Comparison of ENCODE assay signal across 22 cellular contexts in genomic region chr12:97167598-97167997, GRCh38.
DNase-seq lines count a peak whose midpoint lies in the region; ATAC-seq and TF ChIP-seq lines count a peak whose summit lies in the region.
"Had no signal": no experiment of that assay in that cellular context is flagged by ENCODE, and none has a peak within 500 bp of the region (broad histone marks: within the 10 kb centered on the region; RNA-seq: fewer than 3 reads in every experiment).

No MANE protein-coding gene starts in this region.

- BruUV-seq in mammary epithelial cell (replicated peaks; lab: Mats Ljungman, UMichigan): no TSS peak
- no TSS peak for BruUV-seq in MCF 10A (replicated peaks; lab: Mats Ljungman, UMichigan)

- intact Hi-C loops in mammary epithelial cell (cut with micrococcal nuclease): no loop called here
- intact Hi-C loops in MCF 10A (cut with micrococcal nuclease): no loop called here

- no peak overlapping the region for H2AFZ ChIP-seq in mammary epithelial cell (ENCODE audit: low read depth, low read length)

- no peaks in the 10 kb centered on the region for H3K79me2 ChIP-seq in mammary epithelial cell (ENCODE audit: insufficient read depth, low read length)

- H3K4me3 ChIP-seq in mammary epithelial cell (replicated peaks in 1 of 3; ENCODE audit: insufficient read depth in 1 of 3, low read depth in 2 of 3, low read length in 3 of 3) (no peak overlapping the region), astrocyte of the cerebellum (ENCODE audit: low read depth, low read length) (no peak overlapping the region)
- H3K4me3 ChIP-seq: A549, upper lobe of right lung had no signal

- no peaks in the 10 kb centered on the region for H3K36me3 Mint-ChIP-seq in MCF 10A (ENCODE audit: insufficient read depth, unreplicated experiment)
- H3K36me3 Mint-ChIP-seq: activated naive CD8-positive, alpha-beta T cell; IgD-negative memory B cell; naive B cell had no signal

- H3K4me1 Mint-ChIP-seq in MCF 10A (ENCODE audit: insufficient read depth, unreplicated experiment): no peaks in the 10 kb centered on the region
- H3K4me1 Mint-ChIP-seq: naive B cell had no signal

- H3K9me3 Mint-ChIP-seq in MCF 10A (ENCODE audit: unreplicated experiment): no peaks in the 10 kb centered on the region
- H3K9me3 Mint-ChIP-seq: activated T-helper 2 cell treated with anti-CD3 and anti-CD28 coated beads, Interferon-gamma antibody, Interleukin-2, Interleukin-4, amounts not matched to agents 10 μg/mL and 5 μg/mL and 100 μg/mL, durations not matched to agents 14 hours and 24 hours and 36 hours; naive B cell had no signal

- peak; percentile 2 for DNase-seq in mammary epithelial cell
- DNase-seq in MCF 10A (ENCODE audit: unreplicated experiment): no peak
- peak; percentile 56 to 76 for DNase-seq in NOMO-1 (lab: John Stamatoyannopoulos, UW; ENCODE audit: unreplicated experiment in 2 of 2)
- DNase-seq in astrocyte of the cerebellum (ENCODE audit: low read depth): peak; percentile 40
- peak; percentile 45 for DNase-seq in superior temporal gyrus (ENCODE audit: extremely low spot score)
- DNase-seq in NCI-H1694 treated with DMSO at 0.1 percent for 48 hours (lab: John Stamatoyannopoulos, UW): no peak
- DNase-seq in midbrain (lab: John Stamatoyannopoulos, UW): no peak
- DNase-seq: activated CD8-positive, alpha-beta memory T cell treated with anti-CD3 and anti-CD28 coated beads, Interleukin-2, amount 50 U/mL, for 4 hours; brain microvascular endothelial cell; Caco-2; MM.1S; naive B cell; NCI-H187; SHP77; stimulated activated CD4-positive, alpha-beta T cell treated with anti-CD3 and anti-CD28 coated beads, Interleukin-12 subunit alpha, Interleukin-12 subunit beta, amount 100 ng/mL, for 4 hours; upper lobe of right lung; WERI-Rb-1 had no signal

- no peaks in the 10 kb centered on the region for H3K27me3 ChIP-seq in mammary epithelial cell (ENCODE audit: insufficient read depth, low read length)
- H3K27me3 ChIP-seq: brain microvascular endothelial cell, upper lobe of right lung had no signal

- H3K4me2 ChIP-seq in mammary epithelial cell (ENCODE audit: insufficient read depth, low read depth, low read length): no peak overlapping the region
- H3K4me2 ChIP-seq: A549 had no signal

- in situ Hi-C loops in mammary epithelial cell (cut with MboI; ENCODE audit: low sequenced_read_pairs in 2 of 2) (no loop called here), astrocyte of the cerebellum (cut with HindIII; ENCODE audit: low sequenced_read_pairs) (no loop called here)

- peaks cover 16% of the 10 kb centered on the region for H3K27me3 Mint-ChIP-seq in MCF 10A (ENCODE audit: insufficient read depth, unreplicated experiment)

- H3K4me1 ChIP-seq in mammary epithelial cell (ENCODE audit: insufficient read depth, low read length): no peaks in the 10 kb centered on the region
- H3K4me1 ChIP-seq: A549, Caco-2, upper lobe of right lung had no signal

- H3K9ac ChIP-seq in mammary epithelial cell (ENCODE audit: insufficient read depth, low read length): no peak overlapping the region

- no peak overlapping the region for H3K27ac Mint-ChIP-seq in MCF 10A (ENCODE audit: low read depth, unreplicated experiment)
- H3K27ac Mint-ChIP-seq: activated naive CD8-positive, alpha-beta T cell; activated T-helper 2 cell treated with anti-CD3 and anti-CD28 coated beads, Interferon-gamma antibody, Interleukin-2, Interleukin-4, amounts not matched to agents 10 μg/mL and 5 μg/mL and 100 μg/mL, durations not matched to agents 14 hours and 24 hours and 36 hours; IgD-negative memory B cell; naive B cell had no signal

- no peaks in the 10 kb centered on the region for H3K9me3 ChIP-seq in mammary epithelial cell (replicated peaks; ENCODE audit: insufficient read depth, low read length)
- H3K9me3 ChIP-seq: A549, Caco-2, upper lobe of right lung had no signal

- H3K4me3 Mint-ChIP-seq in MCF 10A (ENCODE audit: unreplicated experiment): no peak overlapping the region
- H3K4me3 Mint-ChIP-seq: activated naive CD8-positive, alpha-beta T cell; IgD-negative memory B cell; naive B cell had no signal

- dilution Hi-C loops in mammary epithelial cell (cut with HindIII; ENCODE audit: low sequenced_read_pairs): no loop called here

- TF ChIP-seq CTCF in mammary epithelial cell (conservative IDR thresholded peaks at IDR 0.05 in 1 of 2, IDR thresholded peaks at IDR 0.05 in 1 of 2; ENCODE audit: extremely low read depth in 1 of 2, insufficient read depth in 1 of 2, low read depth in 1 of 2, low read length in 2 of 2): no peak
- TF ChIP-seq CTCF in MCF 10A (IDR thresholded peaks at IDR 0.05; ENCODE audit: unreplicated experiment): no peak
- no peak for TF ChIP-seq CTCF in astrocyte of the cerebellum (IDR thresholded peaks at IDR 0.05; ENCODE audit: low read depth, low read length, missing control alignments)

- H3K27ac ChIP-seq in mammary epithelial cell (ENCODE audit: insufficient read depth, low read depth, low read length): no peak overlapping the region
- H3K27ac ChIP-seq: A549, brain microvascular endothelial cell, upper lobe of right lung, WERI-Rb-1 had no signal

- H4K20me1 ChIP-seq in mammary epithelial cell (ENCODE audit: insufficient read depth, low read length): no peaks in the 10 kb centered on the region

- CTCF ChIA-PET in mammary epithelial cell (lab: Charles Lee; ENCODE audit: low non-redundant PET): no interaction called here
- CTCF ChIA-PET in MCF 10A (lab: Yijun Ruan, JAX): interaction anchor here (1.1 kb wide), 1 partner anchor 237 kb away, joined by 3 read pairs; no protein-coding TSS in a partner anchor

- WGBS in mammary epithelial cell (ENCODE audit: low coverage, missing lambda C conversion rate): 54% methylated on average over 4 of the region's 4 CpGs

- POLR2A ChIA-PET in MCF 10A (lab: Yijun Ruan, JAX): no interaction called here

- no peak for ATAC-seq in GM19023 (IDR thresholded peaks at IDR 0.05; ENCODE audit: unreplicated experiment)
- ATAC-seq: A549, upper lobe of right lung had no signal

- no peaks in the 10 kb centered on the region for H3K36me3 ChIP-seq in mammary epithelial cell (ENCODE audit: insufficient read depth, low read length)
- H3K36me3 ChIP-seq: brain microvascular endothelial cell, upper lobe of right lung, WERI-Rb-1 had no signal

Comparison
In these comparisons a context has a peak if more than half of its experiments do, and no peak if none do; other contexts are left out.
1. DNase-seq: peak in mammary epithelial cell (single experiment), NOMO-1 (2 of 2), astrocyte of the cerebellum (single experiment) and superior temporal gyrus (single experiment); none in MCF 10A (single experiment), NCI-H1694 treated with DMSO at 0.1 percent for 48 hours (single experiment) and midbrain (single experiment).